ENCODE assay signal across 1 cellular context in genomic region chr2:677056-677949, GRCh38.
TF ChIP-seq lines count a peak whose summit lies in the region.

Gene TMEM18 (minus strand): TSS chr2:677406. CDS start chr2:677345, 61 bp downstream.

TF ChIP-seq in HepG2, 621 proteins besides CTCF, POLR2A, EP300 and RAD21 (continued from another document and continues in another):
- TF ChIP-seq RXRB (CRISPR knock-in tag; IDR thresholded peaks at IDR 0.05; ENCODE audit: borderline replicate concordance) (peak; percentile 75; the same call in 1 of the 2 replicates), TAF1 (CRISPR knock-in tag; IDR thresholded peaks at IDR 0.05) (peak; percentile 95), MAFF (IDR thresholded peaks at IDR 0.05; ENCODE audit: low read depth, low read length) (peak; percentile 1; the same call in 1 of the 2 replicates), ZNF580 (CRISPR knock-in tag; IDR thresholded peaks at IDR 0.05; ENCODE audit: borderline replicate concordance, low read depth) (peak; percentile 94; the same call in 1 of the 2 replicates), SCMH1 (CRISPR knock-in tag; IDR thresholded peaks at IDR 0.05; ENCODE audit: borderline replicate concordance) (no peak), PAXIP1 (CRISPR knock-in tag; conservative IDR thresholded peaks at IDR 0.05) (peak; percentile 50), TGIF2 (CRISPR knock-in tag; IDR thresholded peaks at IDR 0.05) (no peak), THAP7 (CRISPR knock-in tag; IDR thresholded peaks at IDR 0.05) (peak; percentile 90), RNF219 (CRISPR knock-in tag; IDR thresholded peaks at IDR 0.05) (no peak), BCL3 (CRISPR knock-in tag; IDR thresholded peaks at IDR 0.05) (peak; percentile 97), MYC (CRISPR knock-in tag; IDR thresholded peaks at IDR 0.05; ENCODE audit: borderline replicate concordance) (peak; percentile 84; the same call in 1 of the 2 replicates), ZNF292 (CRISPR knock-in tag; IDR thresholded peaks at IDR 0.05; ENCODE audit: borderline replicate concordance, low read depth) (no peak), ZNF710 (CRISPR knock-in tag; IDR thresholded peaks at IDR 0.05; ENCODE audit: borderline replicate concordance) (peak; percentile 87; the same call in 1 of the 2 replicates), ZNF180 (CRISPR knock-in tag; IDR thresholded peaks at IDR 0.05; ENCODE audit: borderline replicate concordance, low read depth) (no peak), REPIN1 (CRISPR knock-in tag; IDR thresholded peaks at IDR 0.05; ENCODE audit: borderline replicate concordance, low read depth) (peak; percentile 99), SKI (IDR thresholded peaks at IDR 0.05; ENCODE audit: partially characterized antibody) (peak; percentile 44), PCBP1 (IDR thresholded peaks at IDR 0.05; ENCODE audit: borderline replicate concordance, low read depth, low read length) (peak; percentile 29; the same call in 1 of the 2 replicates), HOXA5 (CRISPR knock-in tag; IDR thresholded peaks at IDR 0.05) (peak; percentile 95; the same call in 1 of the 2 replicates), ZNF205 (CRISPR knock-in tag; IDR thresholded peaks at IDR 0.05) (peak; percentile 69; the same call in 1 of the 2 replicates), NR1H2 (CRISPR knock-in tag; IDR thresholded peaks at IDR 0.05; ENCODE audit: borderline replicate concordance, low read depth) (peak; percentile 89), PRDM15 (CRISPR knock-in tag; IDR thresholded peaks at IDR 0.05) (peak; percentile 75), BORCS8-MEF2B (CRISPR knock-in tag; IDR thresholded peaks at IDR 0.05) (peak; percentile 98), SMARCC2 (IDR thresholded peaks at IDR 0.05) (no peak), ZFP62 (CRISPR knock-in tag; IDR thresholded peaks at IDR 0.05) (no peak), ZNF256 (CRISPR knock-in tag; conservative IDR thresholded peaks at IDR 0.05) (peak; percentile 83; the same call in 1 of the 2 replicates), ZNF556 (CRISPR knock-in tag; IDR thresholded peaks at IDR 0.05; ENCODE audit: borderline replicate concordance) (peak; percentile 87; the same call in 1 of the 2 replicates), DRAP1 (CRISPR knock-in tag; IDR thresholded peaks at IDR 0.05) (peak; percentile 97), GRHL1 (CRISPR knock-in tag; conservative IDR thresholded peaks at IDR 0.05) (no peak), ZNF496 (CRISPR knock-in tag; IDR thresholded peaks at IDR 0.05; ENCODE audit: insufficient replicate concordance) (no peak), REST (IDR thresholded peaks at IDR 0.05; ENCODE audit: borderline replicate concordance in 1 of 2, low read depth in 1 of 2, low read length in 2 of 2) (peak in 1 of 2 experiments; percentile 54; a peak in 1 of 4 replicates), PRPF4 (IDR thresholded peaks at IDR 0.05; ENCODE audit: low read depth, low read length, poor library complexity, severe bottlenecking) (no peak), ZNF598 (CRISPR knock-in tag; IDR thresholded peaks at IDR 0.05; ENCODE audit: borderline replicate concordance) (peak; percentile 87; the same call in 1 of the 2 replicates), FOXC1 (CRISPR knock-in tag; IDR thresholded peaks at IDR 0.05; ENCODE audit: borderline replicate concordance) (peak; percentile 82)
